ENCODE assay signal across 1 cellular context in the genomic region with DNA sequence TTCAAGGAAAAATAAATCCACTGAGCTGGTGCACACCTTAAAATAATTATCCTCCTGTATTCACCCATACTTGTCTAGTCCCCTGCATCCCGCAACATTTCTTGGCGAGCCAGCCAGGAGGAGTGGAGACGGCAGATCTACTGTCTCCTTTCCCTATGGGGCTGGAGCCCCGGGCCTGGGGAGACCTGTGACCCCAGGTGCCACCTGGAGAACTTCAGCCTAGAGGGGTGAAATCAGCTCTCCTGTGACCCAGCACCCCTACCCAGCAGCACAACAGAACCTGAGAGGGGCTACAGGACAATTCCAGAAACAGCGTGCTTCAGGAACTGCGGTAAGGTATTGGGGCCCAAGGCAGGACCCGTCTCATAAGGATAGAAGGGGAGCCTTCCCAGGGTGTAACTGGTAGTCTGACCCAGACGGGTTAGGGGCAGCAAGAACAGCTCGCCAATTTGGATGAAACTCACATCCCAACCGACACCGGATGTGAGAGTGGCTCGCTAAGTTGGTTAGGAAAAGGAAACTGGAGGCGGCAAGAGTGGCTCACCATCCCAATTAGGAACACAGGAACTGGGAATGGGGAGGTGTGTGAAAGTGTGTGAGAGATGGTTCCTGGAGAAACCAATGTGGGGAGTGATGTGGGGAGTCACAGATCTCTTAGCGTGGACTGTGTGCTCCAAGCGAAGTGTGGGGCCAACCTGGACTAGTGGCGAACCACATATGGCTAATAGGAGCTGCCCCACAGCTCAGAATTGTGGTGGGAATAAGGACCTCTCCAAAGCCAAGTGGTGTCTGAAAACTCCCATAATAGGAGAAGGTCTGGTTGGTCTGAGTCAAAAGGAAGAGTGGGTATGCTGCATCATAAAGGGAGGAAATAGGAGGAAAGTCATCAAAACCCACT.
TF ChIP-seq lines count a peak whose summit lies in the region.

No MANE protein-coding gene starts in this region.

TF ChIP-seq in GM12878, 131 proteins besides CTCF, POLR2A, EP300 and RAD21:
- TF ChIP-seq GABPA (IDR thresholded peaks at IDR 0.05; ENCODE audit: low read depth): no peak
- TF ChIP-seq, protein P1, sequence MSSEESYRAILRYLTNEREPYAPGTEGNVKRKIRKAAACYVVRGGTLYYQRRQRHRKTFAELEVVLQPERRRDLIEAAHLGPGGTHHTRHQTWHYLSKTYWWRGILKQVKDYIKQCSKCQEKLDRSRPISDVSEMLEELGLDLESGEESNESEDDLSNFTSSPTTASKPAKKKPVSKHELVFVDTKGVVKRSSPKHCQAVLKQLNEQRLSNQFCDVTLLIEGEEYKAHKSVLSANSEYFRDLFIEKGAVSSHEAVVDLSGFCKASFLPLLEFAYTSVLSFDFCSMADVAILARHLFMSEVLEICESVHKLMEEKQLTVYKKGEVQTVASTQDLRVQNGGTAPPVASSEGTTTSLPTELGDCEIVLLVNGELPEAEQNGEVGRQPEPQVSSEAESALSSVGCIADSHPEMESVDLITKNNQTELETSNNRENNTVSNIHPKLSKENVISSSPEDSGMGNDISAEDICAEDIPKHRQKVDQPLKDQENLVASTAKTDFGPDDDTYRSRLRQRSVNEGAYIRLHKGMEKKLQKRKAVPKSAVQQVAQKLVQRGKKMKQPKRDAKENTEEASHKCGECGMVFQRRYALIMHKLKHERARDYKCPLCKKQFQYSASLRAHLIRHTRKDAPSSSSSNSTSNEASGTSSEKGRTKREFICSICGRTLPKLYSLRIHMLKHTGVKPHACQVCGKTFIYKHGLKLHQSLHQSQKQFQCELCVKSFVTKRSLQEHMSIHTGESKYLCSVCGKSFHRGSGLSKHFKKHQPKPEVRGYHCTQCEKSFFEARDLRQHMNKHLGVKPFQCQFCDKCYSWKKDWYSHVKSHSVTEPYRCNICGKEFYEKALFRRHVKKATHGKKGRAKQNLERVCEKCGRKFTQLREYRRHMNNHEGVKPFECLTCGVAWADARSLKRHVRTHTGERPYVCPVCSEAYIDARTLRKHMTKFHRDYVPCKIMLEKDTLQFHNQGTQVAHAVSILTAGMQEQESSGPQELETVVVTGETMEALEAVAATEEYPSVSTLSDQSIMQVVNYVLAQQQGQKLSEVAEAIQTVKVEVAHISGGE (CRISPR knock-in tag; IDR thresholded peaks at IDR 0.05): no peak
- no peak for TF ChIP-seq BCL11A (IDR thresholded peaks at IDR 0.05; ENCODE audit: low read depth, low read length)
- no peak for TF ChIP-seq SPI1 (IDR thresholded peaks at IDR 0.05; ENCODE audit: borderline replicate concordance, insufficient read depth, low read depth, low read length)
- TF ChIP-seq, protein P2, sequence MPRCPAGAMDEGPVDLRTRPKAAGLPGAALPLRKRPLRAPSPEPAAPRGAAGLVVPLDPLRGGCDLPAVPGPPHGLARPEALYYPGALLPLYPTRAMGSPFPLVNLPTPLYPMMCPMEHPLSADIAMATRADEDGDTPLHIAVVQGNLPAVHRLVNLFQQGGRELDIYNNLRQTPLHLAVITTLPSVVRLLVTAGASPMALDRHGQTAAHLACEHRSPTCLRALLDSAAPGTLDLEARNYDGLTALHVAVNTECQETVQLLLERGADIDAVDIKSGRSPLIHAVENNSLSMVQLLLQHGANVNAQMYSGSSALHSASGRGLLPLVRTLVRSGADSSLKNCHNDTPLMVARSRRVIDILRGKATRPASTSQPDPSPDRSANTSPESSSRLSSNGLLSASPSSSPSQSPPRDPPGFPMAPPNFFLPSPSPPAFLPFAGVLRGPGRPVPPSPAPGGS (IDR thresholded peaks at IDR 0.05; ENCODE audit: borderline replicate concordance, insufficient read depth, low read depth, low read length, poor library complexity, severe bottlenecking): no peak
- no peak for TF ChIP-seq MTA2 (IDR thresholded peaks at IDR 0.05; ENCODE audit: low read depth)
- TF ChIP-seq, protein P3, sequence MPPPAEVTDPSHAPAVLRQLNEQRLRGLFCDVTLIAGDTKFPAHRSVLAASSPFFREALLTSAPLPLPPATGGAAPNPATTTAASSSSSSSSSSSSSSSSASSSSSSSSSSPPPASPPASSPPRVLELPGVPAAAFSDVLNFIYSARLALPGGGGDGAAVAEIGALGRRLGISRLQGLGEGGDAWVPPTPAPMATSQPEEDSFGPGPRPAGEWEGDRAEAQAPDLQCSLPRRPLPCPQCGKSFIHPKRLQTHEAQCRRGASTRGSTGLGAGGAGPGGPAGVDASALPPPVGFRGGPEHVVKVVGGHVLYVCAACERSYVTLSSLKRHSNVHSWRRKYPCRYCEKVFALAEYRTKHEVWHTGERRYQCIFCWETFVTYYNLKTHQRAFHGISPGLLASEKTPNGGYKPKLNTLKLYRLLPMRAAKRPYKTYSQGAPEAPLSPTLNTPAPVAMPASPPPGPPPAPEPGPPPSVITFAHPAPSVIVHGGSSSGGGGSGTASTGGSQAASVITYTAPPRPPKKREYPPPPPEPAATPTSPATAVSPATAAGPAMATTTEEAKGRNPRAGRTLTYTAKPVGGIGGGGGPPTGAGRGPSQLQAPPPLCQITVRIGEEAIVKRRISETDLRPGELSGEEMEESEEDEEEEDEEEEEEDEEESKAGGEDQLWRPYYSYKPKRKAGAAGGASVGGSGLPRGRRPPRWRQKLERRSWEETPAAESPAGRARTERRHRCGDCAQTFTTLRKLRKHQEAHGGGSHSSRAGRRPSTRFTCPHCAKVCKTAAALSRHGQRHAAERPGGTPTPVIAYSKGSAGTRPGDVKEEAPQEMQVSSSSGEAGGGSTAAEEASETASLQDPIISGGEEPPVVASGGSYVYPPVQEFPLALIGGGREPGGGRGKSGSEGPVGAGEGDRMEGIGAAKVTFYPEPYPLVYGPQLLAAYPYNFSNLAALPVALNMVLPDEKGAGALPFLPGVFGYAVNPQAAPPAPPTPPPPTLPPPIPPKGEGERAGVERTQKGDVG (CRISPR knock-in tag; IDR thresholded peaks at IDR 0.05): no peak
- TF ChIP-seq, protein P4, sequence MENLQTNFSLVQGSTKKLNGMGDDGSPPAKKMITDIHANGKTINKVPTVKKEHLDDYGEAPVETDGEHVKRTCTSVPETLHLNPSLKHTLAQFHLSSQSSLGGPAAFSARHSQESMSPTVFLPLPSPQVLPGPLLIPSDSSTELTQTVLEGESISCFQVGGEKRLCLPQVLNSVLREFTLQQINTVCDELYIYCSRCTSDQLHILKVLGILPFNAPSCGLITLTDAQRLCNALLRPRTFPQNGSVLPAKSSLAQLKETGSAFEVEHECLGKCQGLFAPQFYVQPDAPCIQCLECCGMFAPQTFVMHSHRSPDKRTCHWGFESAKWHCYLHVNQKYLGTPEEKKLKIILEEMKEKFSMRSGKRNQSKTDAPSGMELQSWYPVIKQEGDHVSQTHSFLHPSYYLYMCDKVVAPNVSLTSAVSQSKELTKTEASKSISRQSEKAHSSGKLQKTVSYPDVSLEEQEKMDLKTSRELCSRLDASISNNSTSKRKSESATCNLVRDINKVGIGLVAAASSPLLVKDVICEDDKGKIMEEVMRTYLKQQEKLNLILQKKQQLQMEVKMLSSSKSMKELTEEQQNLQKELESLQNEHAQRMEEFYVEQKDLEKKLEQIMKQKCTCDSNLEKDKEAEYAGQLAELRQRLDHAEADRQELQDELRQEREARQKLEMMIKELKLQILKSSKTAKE (IDR thresholded peaks at IDR 0.05; ENCODE audit: low read depth, poor library complexity, severe bottlenecking): no peak
- TF ChIP-seq, protein P5, sequence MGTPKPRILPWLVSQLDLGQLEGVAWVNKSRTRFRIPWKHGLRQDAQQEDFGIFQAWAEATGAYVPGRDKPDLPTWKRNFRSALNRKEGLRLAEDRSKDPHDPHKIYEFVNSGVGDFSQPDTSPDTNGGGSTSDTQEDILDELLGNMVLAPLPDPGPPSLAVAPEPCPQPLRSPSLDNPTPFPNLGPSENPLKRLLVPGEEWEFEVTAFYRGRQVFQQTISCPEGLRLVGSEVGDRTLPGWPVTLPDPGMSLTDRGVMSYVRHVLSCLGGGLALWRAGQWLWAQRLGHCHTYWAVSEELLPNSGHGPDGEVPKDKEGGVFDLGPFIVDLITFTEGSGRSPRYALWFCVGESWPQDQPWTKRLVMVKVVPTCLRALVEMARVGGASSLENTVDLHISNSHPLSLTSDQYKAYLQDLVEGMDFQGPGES (IDR thresholded peaks at IDR 0.05): no peak
- TF ChIP-seq, protein P6, sequence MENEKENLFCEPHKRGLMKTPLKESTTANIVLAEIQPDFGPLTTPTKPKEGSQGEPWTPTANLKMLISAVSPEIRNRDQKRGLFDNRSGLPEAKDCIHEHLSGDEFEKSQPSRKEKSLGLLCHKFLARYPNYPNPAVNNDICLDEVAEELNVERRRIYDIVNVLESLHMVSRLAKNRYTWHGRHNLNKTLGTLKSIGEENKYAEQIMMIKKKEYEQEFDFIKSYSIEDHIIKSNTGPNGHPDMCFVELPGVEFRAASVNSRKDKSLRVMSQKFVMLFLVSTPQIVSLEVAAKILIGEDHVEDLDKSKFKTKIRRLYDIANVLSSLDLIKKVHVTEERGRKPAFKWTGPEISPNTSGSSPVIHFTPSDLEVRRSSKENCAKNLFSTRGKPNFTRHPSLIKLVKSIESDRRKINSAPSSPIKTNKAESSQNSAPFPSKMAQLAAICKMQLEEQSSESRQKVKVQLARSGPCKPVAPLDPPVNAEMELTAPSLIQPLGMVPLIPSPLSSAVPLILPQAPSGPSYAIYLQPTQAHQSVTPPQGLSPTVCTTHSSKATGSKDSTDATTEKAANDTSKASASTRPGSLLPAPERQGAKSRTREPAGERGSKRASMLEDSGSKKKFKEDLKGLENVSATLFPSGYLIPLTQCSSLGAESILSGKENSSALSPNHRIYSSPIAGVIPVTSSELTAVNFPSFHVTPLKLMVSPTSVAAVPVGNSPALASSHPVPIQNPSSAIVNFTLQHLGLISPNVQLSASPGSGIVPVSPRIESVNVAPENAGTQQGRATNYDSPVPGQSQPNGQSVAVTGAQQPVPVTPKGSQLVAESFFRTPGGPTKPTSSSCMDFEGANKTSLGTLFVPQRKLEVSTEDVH (IDR thresholded peaks at IDR 0.05; ENCODE audit: low read depth, partially characterized antibody): no peak
- no peak for TF ChIP-seq FOXK2 (IDR thresholded peaks at IDR 0.05)
- TF ChIP-seq CHD4 (IDR thresholded peaks at IDR 0.05): no peak
- TF ChIP-seq MXI1 (IDR thresholded peaks at IDR 0.05; ENCODE audit: low read depth, low read length): no peak
- TF ChIP-seq POLR2AphosphoS2 (IDR thresholded peaks at IDR 0.05; ENCODE audit: low read depth, low read length): no peak
- TF ChIP-seq SRF (IDR thresholded peaks at IDR 0.05; ENCODE audit: low read depth in 2 of 2, low read length in 2 of 2): no peak
- no peak for TF ChIP-seq MYC (IDR thresholded peaks at IDR 0.05; ENCODE audit: insufficient read depth, insufficient read length, insufficient replicate concordance, low read length, severe bottlenecking)
- no peak for TF ChIP-seq SREBF1 (IDR thresholded peaks at IDR 0.05; ENCODE audit: low read length)
